In genomic region chr14:24141030-24141880, GRCh38 we compare ENCODE assay signal across 8 cellular contexts. TPM values are rescaled to one million over a fixed set of nuclear protein-coding genes. Genes with fewer than 3 reads are reported as not detected.
DNase-seq lines count a peak whose midpoint lies in the region; ATAC-seq and TF ChIP-seq lines count a peak whose summit lies in the region.

A gene with protein sequence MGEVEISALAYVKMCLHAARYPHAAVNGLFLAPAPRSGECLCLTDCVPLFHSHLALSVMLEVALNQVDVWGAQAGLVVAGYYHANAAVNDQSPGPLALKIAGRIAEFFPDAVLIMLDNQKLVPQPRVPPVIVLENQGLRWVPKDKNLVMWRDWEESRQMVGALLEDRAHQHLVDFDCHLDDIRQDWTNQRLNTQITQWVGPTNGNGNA (minus strand): TSS chr14:24141591. CDS start chr14:24141304, 287 bp downstream.

- dilution Hi-C loops in mammary epithelial cell (cut with HindIII; ENCODE audit: low sequenced_read_pairs), result no loop called here

- ATAC-seq in GM18873 (IDR thresholded peaks at IDR 0.05; ENCODE audit: low FRiP score, unreplicated experiment) (peak; percentile 83), HG03139 (IDR thresholded peaks at IDR 0.05; ENCODE audit: unreplicated experiment) (peak; percentile 75)

- H3K27me3 ChIP-seq in WERI-Rb-1 (ENCODE audit: insufficient read depth, low read depth, severe bottlenecking), result no peaks in the 10 kb centered on the region
- H3K27me3 ChIP-seq in mammary epithelial cell (ENCODE audit: insufficient read depth, low read length), result no peaks in the 10 kb centered on the region
- H3K27me3 ChIP-seq in iPS-20b (ENCODE audit: insufficient read depth, low read length), result no peaks in the 10 kb centered on the region

- H3K36me3 ChIP-seq in WERI-Rb-1 (peaks cover 44% of the 10 kb centered on the region), mammary epithelial cell (ENCODE audit: insufficient read depth, low read length) (peaks cover 7% of the 10 kb centered on the region), iPS-20b (ENCODE audit: insufficient read depth, low read depth, low read length) (peaks cover 46% of the 10 kb centered on the region)

- H3K27ac ChIP-seq in WERI-Rb-1 (peak within 1 kb of the TSS; percentile 96), mammary epithelial cell (ENCODE audit: insufficient read depth, low read depth, low read length) (peak within 1 kb of the TSS; percentile 56), iPS-20b (ENCODE audit: low read length) (peak within 1 kb of the TSS; percentile 70), skin epidermis (peak within 1 kb of the TSS; percentile 52 to 95 (median 86))

- TSS peak; percentile 5 for BruUV-seq in mammary epithelial cell (replicated peaks; lab: Mats Ljungman, UMichigan)

- no peaks in the 10 kb centered on the region for H4K20me1 ChIP-seq in mammary epithelial cell (ENCODE audit: insufficient read depth, low read length)

- peaks cover 28% of the 10 kb centered on the region for H3K4me1 ChIP-seq in mammary epithelial cell (ENCODE audit: insufficient read depth, low read length)
- peaks cover 18% of the 10 kb centered on the region for H3K4me1 ChIP-seq in iPS-20b (ENCODE audit: insufficient read depth, low read length)

- H3K4me3 ChIP-seq in WERI-Rb-1 (ENCODE audit: low read depth, low read length) (peak within 1 kb of the TSS; percentile 87), mammary epithelial cell (replicated peaks in 1 of 3; ENCODE audit: insufficient read depth in 1 of 3, low read depth in 2 of 3, low read length in 3 of 3) (peak within 1 kb of the TSS; percentile 65 to 92 (median 70)), iPS-20b (ENCODE audit: low read length) (peak within 1 kb of the TSS; percentile 99), skin epidermis (peak within 1 kb of the TSS; percentile 44 to 90 (median 70))

- H2AFZ ChIP-seq in mammary epithelial cell (ENCODE audit: low read depth, low read length), result peak within 1 kb of the TSS; percentile 78

- peak; percentile 99 for DNase-seq in AG08395 (ENCODE audit: low spot score)
- peak; percentile 99 for DNase-seq in NCI-H2227 (lab: John Stamatoyannopoulos, UW; ENCODE audit: unreplicated experiment)
- peak; percentile 100 for DNase-seq in WERI-Rb-1
- peak; percentile 99 for DNase-seq in mammary epithelial cell

- H3K9ac ChIP-seq in mammary epithelial cell (ENCODE audit: insufficient read depth, low read length), result peak within 1 kb of the TSS; percentile 80
- peak within 1 kb of the TSS; percentile 96 for H3K9ac ChIP-seq in iPS-20b (ENCODE audit: low read depth, low read length)

- in situ Hi-C loops in mammary epithelial cell (cut with MboI; ENCODE audit: low sequenced_read_pairs in 2 of 2), result no loop called here

- H3K9me3 ChIP-seq in WERI-Rb-1 (ENCODE audit: severe bottlenecking), result no peaks in the 10 kb centered on the region
- H3K9me3 ChIP-seq in mammary epithelial cell (replicated peaks; ENCODE audit: insufficient read depth, low read length), result no peaks in the 10 kb centered on the region
- no peaks in the 10 kb centered on the region for H3K9me3 ChIP-seq in iPS-20b (ENCODE audit: insufficient read depth, low read depth, low read length)

- TF ChIP-seq CTCF in WERI-Rb-1 (IDR thresholded peaks at IDR 0.05; ENCODE audit: low read depth, low read length) (peak; percentile 39), mammary epithelial cell (conservative IDR thresholded peaks at IDR 0.05 in 1 of 2, IDR thresholded peaks at IDR 0.05 in 1 of 2; ENCODE audit: extremely low read depth in 1 of 2, insufficient read depth in 1 of 2, low read depth in 1 of 2, low read length in 2 of 2) (peak; percentile 15 to 46)

- WGBS in mammary epithelial cell (ENCODE audit: low coverage, missing lambda C conversion rate), result 1% methylated on average over 35 of the region's 68 CpGs

- H3K4me2 ChIP-seq in mammary epithelial cell (ENCODE audit: insufficient read depth, low read depth, low read length), result peak within 1 kb of the TSS; percentile 88

- intact Hi-C loops in mammary epithelial cell (cut with micrococcal nuclease), result no loop called here

- CTCF ChIA-PET in mammary epithelial cell (lab: Charles Lee; ENCODE audit: low non-redundant PET), result interaction anchor here (0.6 to 1.2 kb wide), 2 partner anchors 31 to 116 kb away, joined by 4 to 17 read pairs; no protein-coding TSS in a partner anchor

- peaks cover 64% of the 10 kb centered on the region for H3K79me2 ChIP-seq in mammary epithelial cell (ENCODE audit: insufficient read depth, low read length)

RNA-seq across cellular contexts. Expression of the gene that starts here (rescaled TPM):
- total RNA-seq in mammary epithelial cell, result 10 to 100 TPM in 1 of 2 donors, 1 to 10 TPM in 1; 9.0 to 20.5 TPM
- 19.6 TPM for polyA plus RNA-seq in mammary epithelial cell
- polyA minus RNA-seq in mammary epithelial cell, result 1.8 TPM

Comparison
In these comparisons a context has a peak if more than half of its experiments do, and no peak if none do; other contexts are left out.
1. Peak in every context shown above with its lines: DNase-seq, ATAC-seq, H3K4me3 ChIP-seq and H3K27ac ChIP-seq.